Comparison of ENCODE assay signal across 15 cellular contexts in the genomic region with DNA sequence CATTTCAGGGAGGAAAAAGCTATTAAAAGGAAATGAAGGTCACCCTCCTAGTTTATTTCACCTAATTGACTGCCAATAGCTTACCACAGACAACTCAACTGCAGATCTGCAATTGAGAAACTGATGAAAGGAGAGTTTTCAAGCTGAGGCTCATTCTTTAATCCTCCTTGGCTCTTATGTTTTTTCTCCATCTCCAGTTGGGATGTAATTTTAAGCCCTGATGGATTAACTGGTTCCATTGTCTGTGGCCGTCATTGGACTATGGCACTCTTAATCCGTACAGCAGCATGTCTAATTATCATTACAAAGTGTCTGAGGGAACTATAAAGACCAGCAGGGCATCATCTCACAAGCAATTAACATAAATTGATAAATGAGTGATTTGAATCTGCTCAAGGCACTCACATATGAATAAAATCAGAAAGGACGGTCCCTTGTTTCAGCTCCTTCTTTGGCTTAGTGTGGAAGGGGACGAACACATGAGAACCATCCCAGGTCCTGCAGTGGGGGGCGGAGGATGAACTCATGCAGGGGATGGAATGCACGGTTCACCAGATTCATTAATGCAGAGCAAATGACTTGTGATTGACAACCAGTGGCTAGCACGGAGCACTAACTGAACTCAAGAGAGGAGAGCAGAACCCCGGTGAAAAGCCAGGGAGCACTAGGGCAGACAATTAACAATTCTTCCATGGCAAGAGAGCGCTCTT. TPM values are rescaled to one million over a fixed set of nuclear protein-coding genes. Genes with fewer than 3 reads are reported as not detected.
A peak's percentile ranks its signal among the peaks of the same experiment; 100 is the strongest.
DNase-seq lines count a peak whose midpoint lies in the region; ATAC-seq and TF ChIP-seq lines count a peak whose summit lies in the region.
"Had no signal": no experiment of that assay in that cellular context is flagged by ENCODE, and none has a peak within 500 bp of the region (broad histone marks: within the 10 kb centered on the region; RNA-seq: fewer than 3 reads in every experiment).

No MANE protein-coding gene starts in this region.

- no peaks in the 10 kb centered on the region; the same call in none of the 2 replicates for H3K27me3 Mint-ChIP-seq in H9 (ENCODE audit: low read depth)
- H3K27me3 Mint-ChIP-seq in endodermal cell (ENCODE audit: insufficient read depth): no peaks in the 10 kb centered on the region

- H4K8ac ChIP-seq in H9 (replicated peaks; ENCODE audit: insufficient read length, low read depth, low read length) (no peak overlapping the region), neuronal stem cell (ENCODE audit: low read depth, low read length) (no peak overlapping the region)

- H2BK5ac ChIP-seq in H9 (ENCODE audit: insufficient read length, low read length) (no peak overlapping the region), neuronal stem cell (ENCODE audit: low read length) (no peak overlapping the region)

- peak overlapping the region in 1 of 2 experiments; percentile 42; a peak in 3 of 5 replicates for H3K4me3 Mint-ChIP-seq in H9
- H3K4me3 Mint-ChIP-seq in endodermal cell: no peak overlapping the region
- H3K4me3 Mint-ChIP-seq: CD8-positive, alpha-beta T cell had no signal

- H3K36me3 ChIP-seq in endodermal cell (ENCODE audit: control insufficient read depth, insufficient read depth, low read length): peaks cover 93% of the 10 kb centered on the region
- H3K36me3 ChIP-seq in neuronal stem cell (replicated peaks in 1 of 2; ENCODE audit: control insufficient read depth in 2 of 2, insufficient read depth in 2 of 2, low read length in 2 of 2): peaks cover 0 to 8% of the 10 kb centered on the region in 2 donors
- peaks cover 7% of the 10 kb centered on the region for H3K36me3 ChIP-seq in hepatocyte (replicated peaks; ENCODE audit: insufficient read depth, low read depth)

- no CpG with 5 or more reads among the region's 9 CpGs for WGBS in H9 (ENCODE audit: extremely low coverage, insufficient read length, low lambda C conversion rate)
- WGBS in endodermal cell (ENCODE audit: insufficient coverage in 1 of 2, insufficient read length in 1 of 2), 2 experiments: 54 to 81% methylated on average over 6 to 9 of the region's 9 CpGs
- no CpG with 5 or more reads among the region's 9 CpGs for WGBS in neuronal stem cell (ENCODE audit: extremely low coverage in 2 of 2, insufficient read length in 2 of 2, insufficient replicate concordance in 1 of 2), 2 donors
- 76% methylated on average over 9 of the region's 9 CpGs for WGBS in hepatocyte (ENCODE audit: low lambda C conversion rate, missing lambda C conversion rate)

- no peaks in the 10 kb centered on the region for H4K20me1 ChIP-seq in H9 (ENCODE audit: control insufficient read depth, insufficient read depth, insufficient read length)
- H4K20me1 ChIP-seq in hepatocyte (ENCODE audit: insufficient read depth, poor library complexity, severe bottlenecking): peaks cover 65% of the 10 kb centered on the region

- H3K4me3 ChIP-seq in endodermal cell (ENCODE audit: low read length): no peak overlapping the region
- no peak overlapping the region for H3K4me3 ChIP-seq in neuronal stem cell (ENCODE audit: low read length in 2 of 2)
- H3K4me3 ChIP-seq in hepatocyte: no peak overlapping the region

- peaks cover 14% of the 10 kb centered on the region; the same call in 1 of the 2 replicates for H3K79me2 ChIP-seq in H9 (ENCODE audit: insufficient read depth, low read length)
- peaks cover 92% of the 10 kb centered on the region for H3K79me2 ChIP-seq in hepatocyte

- H3K4me1 Mint-ChIP-seq in H9: peaks cover 75 to 85% of the 10 kb centered on the region in 2 experiments
- H3K4me1 Mint-ChIP-seq in endodermal cell: peaks cover 35% of the 10 kb centered on the region

- no peaks in the 10 kb centered on the region for H3K9me2 ChIP-seq in hepatocyte (replicated peaks; ENCODE audit: insufficient read depth)
- H3K9me2 ChIP-seq: SK-N-SH had no signal

- no peak overlapping the region for H3K56ac ChIP-seq in H9 (ENCODE audit: insufficient read length, low read depth, low read length)

- H3K4me2 ChIP-seq in H9 (ENCODE audit: insufficient read depth, insufficient read length, low read length) (no peak overlapping the region), neuronal stem cell (ENCODE audit: insufficient read depth, low read length, poor library complexity, severe bottlenecking) (no peak overlapping the region), hepatocyte (no peak overlapping the region)
- H3K4me2 ChIP-seq: KMS-11, SK-N-SH had no signal

- H3K23me2 ChIP-seq in H9 (ENCODE audit: insufficient read length, low read depth, low read length, poor library complexity, severe bottlenecking): no peaks in the 10 kb centered on the region

- H3K4ac ChIP-seq in H9 (ENCODE audit: low read depth, low read length): no peak overlapping the region
- H3K4ac ChIP-seq in neuronal stem cell (ENCODE audit: low read length): no peak overlapping the region

- H2BK12ac ChIP-seq in H9 (ENCODE audit: insufficient read length, low read depth, low read length): no peak overlapping the region
- no peak overlapping the region for H2BK12ac ChIP-seq in neuronal stem cell (ENCODE audit: low read length)

- H4K91ac ChIP-seq in H9 (ENCODE audit: insufficient read length, low read depth, low read length) (no peak overlapping the region), neuronal stem cell (ENCODE audit: low read depth, low read length, poor library complexity) (no peak overlapping the region)

- H3K9me3 Mint-ChIP-seq in H9 (no peaks in the 10 kb centered on the region), endodermal cell (no peaks in the 10 kb centered on the region)
- H3K9me3 Mint-ChIP-seq: CD8-positive, alpha-beta T cell had no signal

- H3K27me3 ChIP-seq in H9 (ENCODE audit: insufficient read depth, low read length): no peaks in the 10 kb centered on the region
- no peaks in the 10 kb centered on the region for H3K27me3 ChIP-seq in endodermal cell (ENCODE audit: control insufficient read depth, insufficient read depth, low read length, poor library complexity, severe bottlenecking)
- no peaks in the 10 kb centered on the region for H3K27me3 ChIP-seq in neuronal stem cell (ENCODE audit: control insufficient read depth in 3 of 3, insufficient read depth in 3 of 3, low read depth in 1 of 3, low read length in 3 of 3)
- no peaks in the 10 kb centered on the region for H3K27me3 ChIP-seq in hepatocyte

- no peak overlapping the region for H3K9ac ChIP-seq in H9 (ENCODE audit: extremely low read depth, insufficient read length, low read length)
- no peak overlapping the region for H3K9ac ChIP-seq in endodermal cell (ENCODE audit: extremely low read depth, low read length, poor library complexity, severe bottlenecking)
- no peak overlapping the region for H3K9ac ChIP-seq in neuronal stem cell (ENCODE audit: low read depth, low read length, poor library complexity)
- H3K9ac ChIP-seq: KMS-11, SK-N-SH had no signal

- H2AK5ac ChIP-seq in H9 (ENCODE audit: insufficient read length, low read length) (no peak overlapping the region), neuronal stem cell (ENCODE audit: low read depth, low read length) (no peak overlapping the region)

- H3K79me1 ChIP-seq in H9 (ENCODE audit: insufficient read depth, low read depth, low read length, poor library complexity, severe bottlenecking) (peaks cover 4% of the 10 kb centered on the region), neuronal stem cell (ENCODE audit: low read depth, low read length) (peaks cover 2% of the 10 kb centered on the region)

- H3K23ac ChIP-seq in H9 (ENCODE audit: insufficient read length, low read depth, low read length) (no peak overlapping the region), neuronal stem cell (ENCODE audit: low read depth, low read length, poor library complexity) (no peak overlapping the region)

- TF ChIP-seq CTCF in H9 (conservative IDR thresholded peaks at IDR 0.05) (no peak), endodermal cell (conservative IDR thresholded peaks at IDR 0.05) (no peak), hepatocyte (IDR thresholded peaks at IDR 0.05; ENCODE audit: poor library complexity) (no peak)

- DNase-seq in H9: no peak
- peak; percentile 32 for DNase-seq in NCI-H524 treated with DMSO at 0.1 percent for 48 hours (lab: John Stamatoyannopoulos, UW)
- DNase-seq in endodermal cell: no peak
- peak; percentile 80 for DNase-seq in neuronal stem cell (ENCODE audit: low spot score)
- DNase-seq in NCI-H345 (lab: John Stamatoyannopoulos, UW): no peak
- no peak for DNase-seq in hepatocyte (ENCODE audit: low spot score)
- DNase-seq: CD8-positive, alpha-beta T cell; NCI-H1105; NCI-H2029; NCI-H226; NCI-H748 treated with DMSO at 0.1 percent for 48 hours had no signal

- no peak overlapping the region for H3K14ac ChIP-seq in H9 (ENCODE audit: insufficient read depth, low read length)
- no peak overlapping the region for H3K14ac ChIP-seq in neuronal stem cell (ENCODE audit: low read length)

- H4K5ac ChIP-seq in H9 (ENCODE audit: insufficient read length, low read depth, low read length): no peak overlapping the region

- H2AFZ ChIP-seq in H9 (ENCODE audit: low read length) (no peak overlapping the region), neuronal stem cell (ENCODE audit: low read length) (no peak overlapping the region), hepatocyte (no peak overlapping the region)

- H2BK15ac ChIP-seq in H9 (ENCODE audit: low read depth, low read length) (no peak overlapping the region), neuronal stem cell (ENCODE audit: low read length) (no peak overlapping the region)

- H3K4me1 ChIP-seq in H9 (ENCODE audit: insufficient read depth, low read length) (peaks cover 12% of the 10 kb centered on the region; the same call in 1 of the 2 replicates), endodermal cell (ENCODE audit: control insufficient read depth, insufficient read depth, low read length) (peaks cover 8% of the 10 kb centered on the region), neuronal stem cell (ENCODE audit: control insufficient read depth in 2 of 2, insufficient read depth in 1 of 2, low read depth in 1 of 2, low read length in 2 of 2) (peaks cover 28 to 61% of the 10 kb centered on the region in 2 donors), hepatocyte (ENCODE audit: insufficient read depth) (peaks cover 17% of the 10 kb centered on the region)

- peak overlapping the region; percentile 10 to 97 (median 96); a peak in 6 of 7 replicates for H3K27ac Mint-ChIP-seq in H9
- H3K27ac Mint-ChIP-seq in endodermal cell: no peak overlapping the region
- H3K27ac Mint-ChIP-seq: CD8-positive, alpha-beta T cell had no signal

- H3T11ph ChIP-seq in H9 (ENCODE audit: low read length): no peak overlapping the region

- no peak for ATAC-seq in HG03039 (IDR thresholded peaks at IDR 0.05; ENCODE audit: unreplicated experiment)
- ATAC-seq: CD8-positive, alpha-beta T cell; Right ventricle myocardium inferior had no signal

- H3K36me3 Mint-ChIP-seq in H9 (ENCODE audit: insufficient read depth in 1 of 3, low read depth in 3 of 3) (peaks cover 24 to 56% (median 45%) of the 10 kb centered on the region in 3 experiments; a peak in 6 of 7 replicates), endodermal cell (ENCODE audit: low read depth) (peaks cover 63% of the 10 kb centered on the region)
- H3K36me3 Mint-ChIP-seq: CD8-positive, alpha-beta T cell had no signal

- H3K9me3 ChIP-seq in H9 (ENCODE audit: control insufficient read depth, low read depth, low read length): no peaks in the 10 kb centered on the region
- H3K9me3 ChIP-seq in endodermal cell (ENCODE audit: control insufficient read depth, low read length): no peaks in the 10 kb centered on the region
- no peaks in the 10 kb centered on the region for H3K9me3 ChIP-seq in neuronal stem cell (replicated peaks in 1 of 2; ENCODE audit: control insufficient read depth in 2 of 2, insufficient read depth in 1 of 2, low read depth in 1 of 2, low read length in 2 of 2)
- H3K9me3 ChIP-seq in hepatocyte (ENCODE audit: low read depth): no peaks in the 10 kb centered on the region
- H3K9me3 ChIP-seq: SK-N-SH had no signal

- no peak overlapping the region for H2BK20ac ChIP-seq in H9 (ENCODE audit: low read depth, low read length, poor library complexity, severe bottlenecking)

- H3K27ac ChIP-seq in H9 (ENCODE audit: insufficient read length, low read depth, low read length): no peak overlapping the region
- H3K27ac ChIP-seq in endodermal cell (ENCODE audit: low read depth, low read length): peak overlapping the region; percentile 91
- H3K27ac ChIP-seq in neuronal stem cell (replicated peaks; ENCODE audit: low read length): peak overlapping the region; percentile 90
- H3K27ac ChIP-seq in hepatocyte: no peak overlapping the region
- H3K27ac ChIP-seq: KMS-11 had no signal

- H3K18ac ChIP-seq in H9 (ENCODE audit: insufficient read length, low read depth, low read length): no peak overlapping the region
- no peak overlapping the region for H3K18ac ChIP-seq in neuronal stem cell (ENCODE audit: low read length)

- H2BK120ac ChIP-seq in H9 (ENCODE audit: low read depth, low read length, poor library complexity, severe bottlenecking): no peak overlapping the region
- H2BK120ac ChIP-seq in neuronal stem cell (ENCODE audit: low read depth, low read length): no peak overlapping the region

RNA-seq across cellular contexts. Expression of a gene that starts 38.4 kb away (rescaled TPM):
- 75.1 and 79.3 TPM in 2 replicates for total RNA-seq in H9 (2021)
- 10 to 100 TPM; 49.7 to 73.5 TPM for total RNA-seq in endodermal cell
- polyA plus RNA-seq in endodermal cell (2013, experiment 1 of 2): 133 TPM
- polyA plus RNA-seq in endodermal cell (2013, experiment 2 of 2): 117 TPM
- 24.3 TPM for polyA plus RNA-seq in neuronal stem cell (2013, experiment 1 of 2)
- polyA plus RNA-seq in neuronal stem cell (2013, experiment 2 of 2): 24.4 TPM
- total RNA-seq in hepatocyte: 100 TPM in 2 replicates
- 117 TPM in 2 replicates for polyA plus RNA-seq in hepatocyte

Comparison
In these comparisons a context has a peak if more than half of its experiments do, and no peak if none do; other contexts are left out.
1. DNase-seq: peak in NCI-H524 treated with DMSO at 0.1 percent for 48 hours (single experiment) and neuronal stem cell (single experiment); none in H9 (single experiment), endodermal cell (single experiment), NCI-H345 (single experiment) and hepatocyte (single experiment).
2. H3K27ac ChIP-seq: peak in endodermal cell (single experiment) and neuronal stem cell (single experiment); none in H9 (single experiment) and hepatocyte (single experiment).